In genomic region chr6:4413073-4413472, GRCh38 we compare ENCODE assay signal across 2 cellular contexts.
TF ChIP-seq lines count a peak whose summit lies in the region.

No MANE protein-coding gene starts in this region.

TF ChIP-seq in IMR-90, 13 proteins besides CTCF, POLR2A, EP300 and RAD21:
- peak; percentile 31; the same call in 1 of the 2 replicates for TF ChIP-seq SMC3 (IDR thresholded peaks at IDR 0.05; ENCODE audit: low read depth, low read length)
- TF ChIP-seq MAFK (IDR thresholded peaks at IDR 0.05; ENCODE audit: low read depth, low read length), result no peak
- no peak for TF ChIP-seq CEBPB (IDR thresholded peaks at IDR 0.05; ENCODE audit: low read depth, low read length)
- peak; percentile 63 for TF ChIP-seq FOS (IDR thresholded peaks at IDR 0.05; ENCODE audit: low read depth, low read length)

TF ChIP-seq in WTC11, 78 proteins besides CTCF, POLR2A, EP300 and RAD21:
- TF ChIP-seq CBFB (CRISPR knock-in tag; IDR thresholded peaks at IDR 0.05; ENCODE audit: low read depth), result no peak
TF ChIP-seq in WTC11: peak in this region for 0.
